Comparison of ENCODE assay signal across 1 cellular context in the genomic region with DNA sequence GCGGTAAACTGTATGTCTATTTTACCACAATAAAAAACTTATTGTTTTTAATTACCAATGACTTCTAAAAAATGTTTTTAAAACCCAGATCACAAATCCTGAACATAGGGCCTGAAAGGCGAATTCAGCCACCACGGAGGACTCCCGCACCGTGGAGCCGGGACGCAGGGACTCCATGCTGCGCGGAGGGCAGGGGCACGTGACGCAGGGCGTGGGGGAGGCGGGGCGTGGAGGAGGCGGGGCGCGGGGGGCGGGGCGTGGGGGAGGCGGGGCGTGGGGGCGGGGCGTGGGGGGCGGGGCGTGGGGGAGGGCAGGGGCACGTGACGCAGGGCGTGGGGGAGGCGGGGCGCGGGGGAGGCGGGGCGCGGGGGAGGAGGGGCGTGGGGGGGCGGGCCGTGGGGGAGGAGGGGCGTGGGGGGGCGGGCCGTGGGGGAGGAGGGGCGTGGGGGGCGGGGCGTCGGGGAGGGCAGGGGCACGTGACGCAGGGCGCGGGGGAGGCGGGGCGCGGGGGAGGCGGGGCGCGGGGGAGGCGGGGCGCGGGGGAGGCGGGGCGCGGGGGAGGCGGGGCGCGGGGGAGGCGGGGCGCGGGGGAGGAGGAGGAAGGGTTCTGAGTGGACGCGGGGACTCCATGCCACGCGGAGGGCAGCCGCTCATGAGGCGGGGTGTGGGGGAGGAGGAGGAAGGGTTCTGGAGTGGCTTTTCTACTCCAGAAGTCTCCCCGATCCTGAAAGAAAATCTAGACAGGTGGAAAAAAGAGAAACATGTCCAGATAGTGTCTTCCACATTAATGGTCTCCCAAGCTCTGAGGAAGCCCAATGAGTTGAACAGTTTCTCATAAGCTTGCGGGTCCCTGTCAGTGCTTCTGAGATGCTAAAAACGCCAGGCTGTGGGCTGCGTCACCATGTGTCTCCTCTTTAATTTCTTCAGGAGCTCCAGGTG.
TF ChIP-seq lines count a peak whose summit lies in the region.

No MANE protein-coding gene starts in this region.

TF ChIP-seq in SK-N-SH, 30 proteins besides CTCF, POLR2A, EP300 and RAD21:
- TF ChIP-seq, protein P1, sequence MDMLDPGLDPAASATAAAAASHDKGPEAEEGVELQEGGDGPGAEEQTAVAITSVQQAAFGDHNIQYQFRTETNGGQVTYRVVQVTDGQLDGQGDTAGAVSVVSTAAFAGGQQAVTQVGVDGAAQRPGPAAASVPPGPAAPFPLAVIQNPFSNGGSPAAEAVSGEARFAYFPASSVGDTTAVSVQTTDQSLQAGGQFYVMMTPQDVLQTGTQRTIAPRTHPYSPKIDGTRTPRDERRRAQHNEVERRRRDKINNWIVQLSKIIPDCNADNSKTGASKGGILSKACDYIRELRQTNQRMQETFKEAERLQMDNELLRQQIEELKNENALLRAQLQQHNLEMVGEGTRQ (IDR thresholded peaks at IDR 0.05; ENCODE audit: borderline replicate concordance, low read depth, low read length): peak; percentile 57
- peak; percentile 69 for TF ChIP-seq MAX (IDR thresholded peaks at IDR 0.05; ENCODE audit: low read depth)
- TF ChIP-seq USF1 (IDR thresholded peaks at IDR 0.05; ENCODE audit: borderline replicate concordance, low read depth): peak; percentile 89
- TF ChIP-seq JUND (IDR thresholded peaks at IDR 0.05): no peak
- no peak for TF ChIP-seq NFIC (IDR thresholded peaks at IDR 0.05; ENCODE audit: borderline replicate concordance)
- no peak for TF ChIP-seq FOSL2 (IDR thresholded peaks at IDR 0.05; ENCODE audit: borderline replicate concordance, low read depth)
- TF ChIP-seq CHD2 (IDR thresholded peaks at IDR 0.05; ENCODE audit: low read length, partially characterized antibody): peak; percentile 10
- TF ChIP-seq MXI1 (IDR thresholded peaks at IDR 0.05; ENCODE audit: low read depth, low read length): 0 out of 2 replicates have a peak, but pooled peaks have one; percentile 43
- TF ChIP-seq YY1 (IDR thresholded peaks at IDR 0.05; ENCODE audit: low read depth): peak; percentile 19; the same call in 1 of the 2 replicates
- TF ChIP-seq ELF1 (IDR thresholded peaks at IDR 0.05): no peak
- TF ChIP-seq, protein P2, sequence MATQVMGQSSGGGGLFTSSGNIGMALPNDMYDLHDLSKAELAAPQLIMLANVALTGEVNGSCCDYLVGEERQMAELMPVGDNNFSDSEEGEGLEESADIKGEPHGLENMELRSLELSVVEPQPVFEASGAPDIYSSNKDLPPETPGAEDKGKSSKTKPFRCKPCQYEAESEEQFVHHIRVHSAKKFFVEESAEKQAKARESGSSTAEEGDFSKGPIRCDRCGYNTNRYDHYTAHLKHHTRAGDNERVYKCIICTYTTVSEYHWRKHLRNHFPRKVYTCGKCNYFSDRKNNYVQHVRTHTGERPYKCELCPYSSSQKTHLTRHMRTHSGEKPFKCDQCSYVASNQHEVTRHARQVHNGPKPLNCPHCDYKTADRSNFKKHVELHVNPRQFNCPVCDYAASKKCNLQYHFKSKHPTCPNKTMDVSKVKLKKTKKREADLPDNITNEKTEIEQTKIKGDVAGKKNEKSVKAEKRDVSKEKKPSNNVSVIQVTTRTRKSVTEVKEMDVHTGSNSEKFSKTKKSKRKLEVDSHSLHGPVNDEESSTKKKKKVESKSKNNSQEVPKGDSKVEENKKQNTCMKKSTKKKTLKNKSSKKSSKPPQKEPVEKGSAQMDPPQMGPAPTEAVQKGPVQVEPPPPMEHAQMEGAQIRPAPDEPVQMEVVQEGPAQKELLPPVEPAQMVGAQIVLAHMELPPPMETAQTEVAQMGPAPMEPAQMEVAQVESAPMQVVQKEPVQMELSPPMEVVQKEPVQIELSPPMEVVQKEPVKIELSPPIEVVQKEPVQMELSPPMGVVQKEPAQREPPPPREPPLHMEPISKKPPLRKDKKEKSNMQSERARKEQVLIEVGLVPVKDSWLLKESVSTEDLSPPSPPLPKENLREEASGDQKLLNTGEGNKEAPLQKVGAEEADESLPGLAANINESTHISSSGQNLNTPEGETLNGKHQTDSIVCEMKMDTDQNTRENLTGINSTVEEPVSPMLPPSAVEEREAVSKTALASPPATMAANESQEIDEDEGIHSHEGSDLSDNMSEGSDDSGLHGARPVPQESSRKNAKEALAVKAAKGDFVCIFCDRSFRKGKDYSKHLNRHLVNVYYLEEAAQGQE (IDR thresholded peaks at IDR 0.05; ENCODE audit: low read depth, low read length): peak; percentile 35; the same call in 1 of the 2 replicates
- TF ChIP-seq SIN3A (IDR thresholded peaks at IDR 0.05; ENCODE audit: borderline replicate concordance, low read depth, low read length): no peak
- TF ChIP-seq POLR2AphosphoS5 (IDR thresholded peaks at IDR 0.05; ENCODE audit: low read depth, low read length): peak; percentile 86
- TF ChIP-seq MEF2A (IDR thresholded peaks at IDR 0.05; ENCODE audit: borderline replicate concordance, low read depth): no peak
- TF ChIP-seq TAF1 (IDR thresholded peaks at IDR 0.05; ENCODE audit: borderline replicate concordance, low read depth, low read length): peak; percentile 80
- no peak for TF ChIP-seq GABPA (IDR thresholded peaks at IDR 0.05; ENCODE audit: low read depth)
- TF ChIP-seq SMC3 (IDR thresholded peaks at IDR 0.05; ENCODE audit: low read depth, low read length): no peak
- TF ChIP-seq RFX5 (IDR thresholded peaks at IDR 0.05; ENCODE audit: low read length): no peak
- TF ChIP-seq, protein P3, sequence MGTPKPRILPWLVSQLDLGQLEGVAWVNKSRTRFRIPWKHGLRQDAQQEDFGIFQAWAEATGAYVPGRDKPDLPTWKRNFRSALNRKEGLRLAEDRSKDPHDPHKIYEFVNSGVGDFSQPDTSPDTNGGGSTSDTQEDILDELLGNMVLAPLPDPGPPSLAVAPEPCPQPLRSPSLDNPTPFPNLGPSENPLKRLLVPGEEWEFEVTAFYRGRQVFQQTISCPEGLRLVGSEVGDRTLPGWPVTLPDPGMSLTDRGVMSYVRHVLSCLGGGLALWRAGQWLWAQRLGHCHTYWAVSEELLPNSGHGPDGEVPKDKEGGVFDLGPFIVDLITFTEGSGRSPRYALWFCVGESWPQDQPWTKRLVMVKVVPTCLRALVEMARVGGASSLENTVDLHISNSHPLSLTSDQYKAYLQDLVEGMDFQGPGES (IDR thresholded peaks at IDR 0.05; ENCODE audit: low read depth, low read length): no peak
